Comparison of ENCODE assay signal across 2 cellular contexts in the genomic region with DNA sequence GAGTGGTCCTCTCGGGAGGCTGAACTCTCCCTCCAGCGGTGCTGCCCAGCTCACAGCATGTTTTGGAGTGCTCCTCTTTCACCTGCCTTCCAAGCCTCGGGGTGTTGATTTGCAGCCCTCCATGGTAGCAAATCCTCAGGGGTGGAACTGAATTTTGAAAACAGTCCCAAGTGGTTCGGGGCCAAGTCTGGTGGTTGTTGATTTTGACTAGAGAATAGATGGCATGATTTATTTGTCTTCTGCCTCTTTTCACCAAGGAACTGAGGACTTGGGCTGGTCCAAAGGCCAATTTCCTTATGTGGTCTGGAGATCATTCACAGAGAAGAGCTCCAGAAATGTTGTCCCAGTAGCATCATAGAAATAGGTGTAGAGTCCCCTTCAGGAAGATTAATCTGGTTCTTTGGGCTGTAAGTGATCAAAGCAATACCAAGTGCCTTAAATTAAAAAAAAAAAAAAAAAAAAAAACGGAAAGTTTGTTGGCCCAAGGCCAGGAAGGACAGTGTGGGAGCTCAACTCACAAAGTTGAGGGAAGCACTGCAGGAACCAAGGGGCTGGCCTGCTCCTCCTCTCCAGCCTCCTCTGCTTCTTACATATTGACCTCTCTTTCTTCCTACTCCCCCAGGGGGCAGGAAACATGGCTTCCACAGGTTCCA.
A peak's percentile ranks its signal among the peaks of the same experiment; 100 is the strongest.
TF ChIP-seq lines count a peak whose summit lies in the region.

No MANE protein-coding gene starts in this region.

TF ChIP-seq in Ishikawa, 13 proteins besides CTCF, POLR2A, EP300 and RAD21:
- TF ChIP-seq NFIC (IDR thresholded peaks at IDR 0.05) (peak; percentile 28; the same call in 1 of the 2 replicates), YY1 (IDR thresholded peaks at IDR 0.05; ENCODE audit: low read depth) (no peak)
TF ChIP-seq in Ishikawa: peak in this region for 1.

TF ChIP-seq in H1, 55 proteins besides CTCF, POLR2A, EP300 and RAD21:
- TF ChIP-seq, protein P1, sequence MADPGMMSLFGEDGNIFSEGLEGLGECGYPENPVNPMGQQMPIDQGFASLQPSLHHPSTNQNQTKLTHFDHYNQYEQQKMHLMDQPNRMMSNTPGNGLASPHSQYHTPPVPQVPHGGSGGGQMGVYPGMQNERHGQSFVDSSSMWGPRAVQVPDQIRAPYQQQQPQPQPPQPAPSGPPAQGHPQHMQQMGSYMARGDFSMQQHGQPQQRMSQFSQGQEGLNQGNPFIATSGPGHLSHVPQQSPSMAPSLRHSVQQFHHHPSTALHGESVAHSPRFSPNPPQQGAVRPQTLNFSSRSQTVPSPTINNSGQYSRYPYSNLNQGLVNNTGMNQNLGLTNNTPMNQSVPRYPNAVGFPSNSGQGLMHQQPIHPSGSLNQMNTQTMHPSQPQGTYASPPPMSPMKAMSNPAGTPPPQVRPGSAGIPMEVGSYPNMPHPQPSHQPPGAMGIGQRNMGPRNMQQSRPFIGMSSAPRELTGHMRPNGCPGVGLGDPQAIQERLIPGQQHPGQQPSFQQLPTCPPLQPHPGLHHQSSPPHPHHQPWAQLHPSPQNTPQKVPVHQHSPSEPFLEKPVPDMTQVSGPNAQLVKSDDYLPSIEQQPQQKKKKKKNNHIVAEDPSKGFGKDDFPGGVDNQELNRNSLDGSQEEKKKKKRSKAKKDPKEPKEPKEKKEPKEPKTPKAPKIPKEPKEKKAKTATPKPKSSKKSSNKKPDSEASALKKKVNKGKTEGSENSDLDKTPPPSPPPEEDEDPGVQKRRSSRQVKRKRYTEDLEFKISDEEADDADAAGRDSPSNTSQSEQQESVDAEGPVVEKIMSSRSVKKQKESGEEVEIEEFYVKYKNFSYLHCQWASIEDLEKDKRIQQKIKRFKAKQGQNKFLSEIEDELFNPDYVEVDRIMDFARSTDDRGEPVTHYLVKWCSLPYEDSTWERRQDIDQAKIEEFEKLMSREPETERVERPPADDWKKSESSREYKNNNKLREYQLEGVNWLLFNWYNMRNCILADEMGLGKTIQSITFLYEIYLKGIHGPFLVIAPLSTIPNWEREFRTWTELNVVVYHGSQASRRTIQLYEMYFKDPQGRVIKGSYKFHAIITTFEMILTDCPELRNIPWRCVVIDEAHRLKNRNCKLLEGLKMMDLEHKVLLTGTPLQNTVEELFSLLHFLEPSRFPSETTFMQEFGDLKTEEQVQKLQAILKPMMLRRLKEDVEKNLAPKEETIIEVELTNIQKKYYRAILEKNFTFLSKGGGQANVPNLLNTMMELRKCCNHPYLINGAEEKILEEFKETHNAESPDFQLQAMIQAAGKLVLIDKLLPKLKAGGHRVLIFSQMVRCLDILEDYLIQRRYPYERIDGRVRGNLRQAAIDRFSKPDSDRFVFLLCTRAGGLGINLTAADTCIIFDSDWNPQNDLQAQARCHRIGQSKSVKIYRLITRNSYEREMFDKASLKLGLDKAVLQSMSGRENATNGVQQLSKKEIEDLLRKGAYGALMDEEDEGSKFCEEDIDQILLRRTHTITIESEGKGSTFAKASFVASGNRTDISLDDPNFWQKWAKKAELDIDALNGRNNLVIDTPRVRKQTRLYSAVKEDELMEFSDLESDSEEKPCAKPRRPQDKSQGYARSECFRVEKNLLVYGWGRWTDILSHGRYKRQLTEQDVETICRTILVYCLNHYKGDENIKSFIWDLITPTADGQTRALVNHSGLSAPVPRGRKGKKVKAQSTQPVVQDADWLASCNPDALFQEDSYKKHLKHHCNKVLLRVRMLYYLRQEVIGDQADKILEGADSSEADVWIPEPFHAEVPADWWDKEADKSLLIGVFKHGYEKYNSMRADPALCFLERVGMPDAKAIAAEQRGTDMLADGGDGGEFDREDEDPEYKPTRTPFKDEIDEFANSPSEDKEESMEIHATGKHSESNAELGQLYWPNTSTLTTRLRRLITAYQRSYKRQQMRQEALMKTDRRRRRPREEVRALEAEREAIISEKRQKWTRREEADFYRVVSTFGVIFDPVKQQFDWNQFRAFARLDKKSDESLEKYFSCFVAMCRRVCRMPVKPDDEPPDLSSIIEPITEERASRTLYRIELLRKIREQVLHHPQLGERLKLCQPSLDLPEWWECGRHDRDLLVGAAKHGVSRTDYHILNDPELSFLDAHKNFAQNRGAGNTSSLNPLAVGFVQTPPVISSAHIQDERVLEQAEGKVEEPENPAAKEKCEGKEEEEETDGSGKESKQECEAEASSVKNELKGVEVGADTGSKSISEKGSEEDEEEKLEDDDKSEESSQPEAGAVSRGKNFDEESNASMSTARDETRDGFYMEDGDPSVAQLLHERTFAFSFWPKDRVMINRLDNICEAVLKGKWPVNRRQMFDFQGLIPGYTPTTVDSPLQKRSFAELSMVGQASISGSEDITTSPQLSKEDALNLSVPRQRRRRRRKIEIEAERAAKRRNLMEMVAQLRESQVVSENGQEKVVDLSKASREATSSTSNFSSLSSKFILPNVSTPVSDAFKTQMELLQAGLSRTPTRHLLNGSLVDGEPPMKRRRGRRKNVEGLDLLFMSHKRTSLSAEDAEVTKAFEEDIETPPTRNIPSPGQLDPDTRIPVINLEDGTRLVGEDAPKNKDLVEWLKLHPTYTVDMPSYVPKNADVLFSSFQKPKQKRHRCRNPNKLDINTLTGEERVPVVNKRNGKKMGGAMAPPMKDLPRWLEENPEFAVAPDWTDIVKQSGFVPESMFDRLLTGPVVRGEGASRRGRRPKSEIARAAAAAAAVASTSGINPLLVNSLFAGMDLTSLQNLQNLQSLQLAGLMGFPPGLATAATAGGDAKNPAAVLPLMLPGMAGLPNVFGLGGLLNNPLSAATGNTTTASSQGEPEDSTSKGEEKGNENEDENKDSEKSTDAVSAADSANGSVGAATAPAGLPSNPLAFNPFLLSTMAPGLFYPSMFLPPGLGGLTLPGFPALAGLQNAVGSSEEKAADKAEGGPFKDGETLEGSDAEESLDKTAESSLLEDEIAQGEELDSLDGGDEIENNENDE (IDR thresholded peaks at IDR 0.05; ENCODE audit: insufficient replicate concordance, low read length) = no peak
- TF ChIP-seq TCF12 (IDR thresholded peaks at IDR 0.05; ENCODE audit: low read depth, low read length) (no peak), TAF1 (IDR thresholded peaks at IDR 0.05; ENCODE audit: low read depth, low read length) (no peak), FOSL1 (IDR thresholded peaks at IDR 0.05; ENCODE audit: insufficient read depth, low read depth, low read length) (no peak), CREB1 (IDR thresholded peaks at IDR 0.05) (no peak)
